12 cellular contexts compared by ENCODE assay signal in genomic region chr20:62354811-62355341, GRCh38. TPM values are rescaled to one million over a fixed set of nuclear protein-coding genes. Genes with fewer than 3 reads are reported as not detected.
DNase-seq lines count a peak whose midpoint lies in the region; ATAC-seq, FAIRE-seq and TF ChIP-seq lines count a peak whose summit lies in the region.
"Had no signal": no experiment of that assay in that cellular context is flagged by ENCODE, and none has a peak within 500 bp of the region (broad histone marks: within the 10 kb centered on the region; RNA-seq: fewer than 3 reads in every experiment).

No MANE protein-coding gene starts in this region.

- H3K9me2 ChIP-seq in GM23248 (ENCODE audit: insufficient read depth) = no peaks in the 10 kb centered on the region

- no peak overlapping the region for H2AFZ ChIP-seq in GM23248

- no peaks in the 10 kb centered on the region for H3K79me2 ChIP-seq in GM23248 (ENCODE audit: insufficient read depth)

- H3K27me3 ChIP-seq in RWPE2 (ENCODE audit: insufficient read depth, poor library complexity, severe bottlenecking) (no peaks in the 10 kb centered on the region), esophagus muscularis mucosa (no peaks in the 10 kb centered on the region), mucosa of stomach (ENCODE audit: control insufficient read depth, insufficient read depth, low read length) (no peaks in the 10 kb centered on the region), upper lobe of right lung (no peaks in the 10 kb centered on the region), GM23248 (replicated peaks; ENCODE audit: insufficient read depth) (no peaks in the 10 kb centered on the region)
- H3K27me3 ChIP-seq: SJSA1 had no signal

- DNase-seq in RWPE2 (ENCODE audit: low spot score) = peak; percentile 89
- no peak for DNase-seq in esophagus muscularis mucosa (ENCODE audit: extremely low spot score)
- DNase-seq in upper lobe of right lung = no peak
- DNase-seq in GM23248 = no peak
- DNase-seq in GM19239 (ENCODE audit: insufficient read length, low spot score) = no peak
- DNase-seq in DMS53 treated with DMSO at 0.1 percent for 48 hours (lab: John Stamatoyannopoulos, UW; ENCODE audit: unreplicated experiment) = no peak
- DNase-seq: activated CD4-positive, alpha-beta T cell treated with anti-CD3 and anti-CD28 coated beads for 4 hours; effector memory CD8-positive, alpha-beta T cell had no signal

- 80% methylated on average over 1 of the region's 16 CpGs for WGBS in esophagus muscularis mucosa
- 52 to 58% methylated on average over 15 to 16 of the region's 16 CpGs for WGBS in GM23248 (ENCODE audit: low coverage in 1 of 2, low lambda C conversion rate in 2 of 2, missing lambda C conversion rate in 2 of 2), 2 experiments

- intact Hi-C loops in esophagus muscularis mucosa (cut with DNase I) = no loop called here
- intact Hi-C loops in upper lobe of right lung (cut with DNase I) = no loop called here

- no peak for TF ChIP-seq POLR2A in esophagus muscularis mucosa (IDR thresholded peaks at IDR 0.05; ENCODE audit: low read depth)

- in situ Hi-C loops in GM23248 (cut with MboI) = no loop called here

- H3K27ac ChIP-seq in RWPE2 (ENCODE audit: poor library complexity, severe bottlenecking) (peak overlapping the region; percentile 99), esophagus muscularis mucosa (replicated peaks in 1 of 4) (peak overlapping the region; percentile 93 to 97 (median 93)), upper lobe of right lung (peak overlapping the region; percentile 83), GM23248 (no peak overlapping the region)
- H3K27ac ChIP-seq: KMS-11, SJSA1 had no signal

- H3K9me3 ChIP-seq in RWPE2 (ENCODE audit: severe bottlenecking) = no peaks in the 10 kb centered on the region
- H3K9me3 ChIP-seq in esophagus muscularis mucosa = no peaks in the 10 kb centered on the region
- no peaks in the 10 kb centered on the region for H3K9me3 ChIP-seq in mucosa of stomach (ENCODE audit: control insufficient read depth, low read length)
- H3K9me3 ChIP-seq in upper lobe of right lung = no peaks in the 10 kb centered on the region
- H3K9me3 ChIP-seq in GM23248 (ENCODE audit: low read depth) = no peaks in the 10 kb centered on the region
- H3K9me3 ChIP-seq: SJSA1 had no signal

- no peak for FAIRE-seq in GM19239 (lab: Jason Lieb, UNC)
- FAIRE-seq: GM18507 had no signal

- H3K36me3 ChIP-seq in RWPE2 (ENCODE audit: low read depth) (peaks cover 82% of the 10 kb centered on the region), esophagus muscularis mucosa (peaks cover 14 to 39% (median 31%) of the 10 kb centered on the region in 4 donors), mucosa of stomach (ENCODE audit: control insufficient read depth, insufficient read depth, low read length) (no peaks in the 10 kb centered on the region), upper lobe of right lung (peaks cover 11% of the 10 kb centered on the region), GM23248 (ENCODE audit: low read depth) (no peaks in the 10 kb centered on the region)
- H3K36me3 ChIP-seq: SJSA1 had no signal

- TF ChIP-seq EP300 in esophagus muscularis mucosa (IDR thresholded peaks at IDR 0.05) = no peak

- no peaks in the 10 kb centered on the region for H4K20me1 ChIP-seq in GM23248 (ENCODE audit: insufficient read depth)

- peak overlapping the region; percentile 56 for H3K9ac ChIP-seq in mucosa of stomach (ENCODE audit: low read length)
- no peak overlapping the region for H3K9ac ChIP-seq in GM23248
- H3K9ac ChIP-seq: KMS-11 had no signal

- H3K4me1 ChIP-seq in RWPE2 (ENCODE audit: insufficient read depth, poor library complexity, severe bottlenecking) (peaks cover 98% of the 10 kb centered on the region), esophagus muscularis mucosa (peaks cover 76 to 86% (median 79%) of the 10 kb centered on the region in 4 donors), mucosa of stomach (ENCODE audit: control insufficient read depth, insufficient read depth, low read length) (peaks cover 60% of the 10 kb centered on the region), upper lobe of right lung (peaks cover 63% of the 10 kb centered on the region), GM23248 (ENCODE audit: insufficient read depth) (peaks cover 33% of the 10 kb centered on the region)

- TF ChIP-seq CTCF in RWPE2 (IDR thresholded peaks at IDR 0.05; ENCODE audit: poor library complexity, severe bottlenecking) (no peak), esophagus muscularis mucosa (IDR thresholded peaks at IDR 0.05) (no peak), upper lobe of right lung (IDR thresholded peaks at IDR 0.05) (no peak)

- H3K4me2 ChIP-seq in GM23248 (ENCODE audit: unreplicated experiment) = no peak overlapping the region
- H3K4me2 ChIP-seq: KMS-11 had no signal

- H3F3A ChIP-seq in GM23248 (ENCODE audit: insufficient read depth) = no peaks in the 10 kb centered on the region

- ATAC-seq in RWPE2 (ENCODE audit: low read depth) = no peak
- ATAC-seq in upper lobe of right lung = no peak
- ATAC-seq: effector memory CD8-positive, alpha-beta T cell had no signal

- H3K4me3 ChIP-seq in RWPE2 (ENCODE audit: severe bottlenecking) = no peak overlapping the region
- H3K4me3 ChIP-seq in esophagus muscularis mucosa = peak overlapping the region in 3 of 4 donors; percentile 30 to 41 (median 40)
- no peak overlapping the region for H3K4me3 ChIP-seq in mucosa of stomach (ENCODE audit: low read length)
- no peak overlapping the region for H3K4me3 ChIP-seq in upper lobe of right lung
- no peak overlapping the region for H3K4me3 ChIP-seq in GM23248
- H3K4me3 ChIP-seq: SJSA1 had no signal

RNA-seq across cellular contexts. Expression of gene LAMA5, which starts 12.2 kb away (rescaled TPM):
- 100 to 1,000 TPM in 3 of 4 donors, 10 to 100 TPM in 1; 70.1 to 257 (median 150) TPM for total RNA-seq in esophagus muscularis mucosa
- 279 TPM for total RNA-seq in upper lobe of right lung
- total RNA-seq in GM23248 (2014; rRNA removed; shearing (Covaris generic)) = 4.5 and 13.9 TPM in 2 replicates
- polyA plus RNA-seq in GM23248 (2016; fragmentation: Nextera tagmentation; extraction: Ambion mirVana) = 4.3 and 6.0 TPM in 2 replicates

RNA-seq across cellular contexts. Expression of gene RPS21, which starts 32.0 kb away (rescaled TPM):
- total RNA-seq in esophagus muscularis mucosa (1,000 to 10,000 TPM in 2 of 4 donors, 100 to 1,000 TPM in 2; 581 to 2,787 (median 1,391) TPM), upper lobe of right lung (1,050 TPM)
- total RNA-seq in GM23248 (2014; rRNA removed; shearing (Covaris generic)) = 1,039 and 1,622 TPM in 2 replicates
- 566 and 639 TPM in 2 replicates for polyA plus RNA-seq in GM23248 (2016; fragmentation: Nextera tagmentation; extraction: Ambion mirVana)

RNA-seq across cellular contexts. Expression of gene ADRM1, which starts 52.1 kb away (rescaled TPM):
- total RNA-seq in esophagus muscularis mucosa (100 to 1,000 TPM; 127 to 184 (median 173) TPM), upper lobe of right lung (73.4 TPM)
- 117 and 138 TPM in 2 replicates for total RNA-seq in GM23248 (2014; rRNA removed; shearing (Covaris generic))
- polyA plus RNA-seq in GM23248 (2016; fragmentation: Nextera tagmentation; extraction: Ambion mirVana) = 162 and 175 TPM in 2 replicates

RNA-seq across cellular contexts. Expression of gene CABLES2, which starts 52.2 kb away (rescaled TPM):
- total RNA-seq in esophagus muscularis mucosa (1 to 10 TPM; 2.0 to 6.9 (median 4.1) TPM), upper lobe of right lung (4.1 TPM)
- total RNA-seq in GM23248 (2014; rRNA removed; shearing (Covaris generic)) = 3.0 and 7.3 TPM in 2 replicates
- polyA plus RNA-seq in GM23248 (2016; fragmentation: Nextera tagmentation; extraction: Ambion mirVana) = 0.66 and 0.82 TPM in 2 replicates

Comparison
In these comparisons a context has a peak if more than half of its experiments do, and no peak if none do; other contexts are left out.
1. H3K4me3 ChIP-seq: peak in esophagus muscularis mucosa (3 of 4); none in RWPE2 (single experiment), mucosa of stomach (single experiment), upper lobe of right lung (single experiment) and GM23248 (single experiment).